In the genomic region with DNA sequence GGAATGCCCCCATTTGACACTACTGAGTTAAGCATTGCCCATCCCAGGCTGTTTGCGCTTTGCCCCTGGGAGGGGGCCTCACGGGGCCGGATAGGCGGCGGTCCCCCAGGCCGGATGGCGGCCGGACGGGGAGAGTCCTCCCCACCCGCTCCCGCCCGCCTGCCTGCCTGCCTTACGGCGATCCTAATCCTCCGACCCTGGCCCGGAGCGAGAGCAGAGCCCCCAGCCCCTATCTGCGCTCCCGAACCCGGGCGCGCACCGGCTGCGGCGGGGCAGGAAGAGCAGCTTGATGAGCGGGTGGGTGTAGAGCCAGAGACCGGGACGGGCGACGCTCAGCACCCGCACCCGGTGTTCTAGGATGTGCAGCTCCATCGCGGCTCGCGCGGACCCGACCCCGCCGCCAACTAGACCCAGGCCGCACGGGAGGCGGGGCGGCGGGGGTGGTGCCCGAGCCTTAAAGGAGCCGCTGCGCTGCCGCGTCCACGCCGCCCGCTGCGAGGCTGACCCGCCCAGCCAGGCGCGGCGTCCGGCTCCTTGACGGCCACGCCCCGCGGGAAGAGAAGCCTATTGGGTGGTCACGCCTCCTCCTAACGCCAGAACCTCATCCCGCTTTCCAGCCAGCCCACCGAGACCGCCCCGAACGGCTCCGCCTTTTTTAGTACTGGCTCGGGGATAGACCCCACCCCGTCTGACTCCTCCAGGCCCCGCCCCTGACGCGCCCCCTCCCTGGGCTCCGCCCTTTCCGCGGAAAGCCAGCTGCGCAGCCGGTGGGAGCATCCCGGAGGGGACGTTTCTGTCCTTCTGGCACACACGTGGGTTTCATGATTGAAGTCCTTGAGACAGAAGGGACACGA, we compare ENCODE assay signal across 1 cellular context.
TF ChIP-seq lines count a peak whose summit lies in the region.

Gene CASTOR1, minus strand, starts transcription at position 380 of the 854 bp plus-strand sequence. Its CDS starts 8 bp downstream, at position 372.

TF ChIP-seq in WTC11, 78 proteins besides CTCF, POLR2A, EP300 and RAD21 (continued from another document):
- TF ChIP-seq HMGXB4 (CRISPR knock-in tag; IDR thresholded peaks at IDR 0.05): peak; percentile 26; the same call in 1 of the 2 replicates
- TF ChIP-seq ETV6 (CRISPR knock-in tag; IDR thresholded peaks at IDR 0.05): 0 out of 2 replicates have a peak, but pooled peaks have one; percentile 23
- no peak for TF ChIP-seq E2F4 (CRISPR knock-in tag; IDR thresholded peaks at IDR 0.05; ENCODE audit: borderline replicate concordance, low read depth)
- peak; percentile 8; the same call in 1 of the 2 replicates for TF ChIP-seq USF1 (CRISPR knock-in tag; IDR thresholded peaks at IDR 0.05)
